Comparison of ENCODE assay signal across 24 cellular contexts in genomic region chr15:67406257-67406861, GRCh38.
DNase-seq lines count a peak whose midpoint lies in the region; ATAC-seq lines count a peak whose summit lies in the region.
"Had no signal": no experiment of that assay in that cellular context is flagged by ENCODE, and none has a peak within 500 bp of the region (broad histone marks: within the 10 kb centered on the region; RNA-seq: fewer than 3 reads in every experiment).

No MANE protein-coding gene starts in this region.

- no peaks in the 10 kb centered on the region for H3K36me3 ChIP-seq in mesenchymal stem cell (ENCODE audit: control insufficient read depth in 1 of 2, insufficient read depth in 2 of 2, low read depth in 1 of 2, low read length in 2 of 2)
- H3K36me3 ChIP-seq: sigmoid colon, thyroid gland had no signal

- 45% methylated on average over 1 of the region's 1 CpG for WGBS in mesenchymal stem cell

- no peak overlapping the region for H2AFZ ChIP-seq in mesenchymal stem cell (ENCODE audit: low read depth, low read length)

- no peak overlapping the region for H2BK5ac ChIP-seq in mesenchymal stem cell (ENCODE audit: low read depth, low read length, poor library complexity, severe bottlenecking)

- ATAC-seq in GM21528 (IDR thresholded peaks at IDR 0.05; ENCODE audit: low FRiP score, unreplicated experiment): no peak
- no peak for ATAC-seq in GM18517 (IDR thresholded peaks at IDR 0.05; ENCODE audit: unreplicated experiment)
- ATAC-seq: activated CD8-positive, alpha-beta memory T cell treated with anti-CD3 and anti-CD28 coated beads, Interleukin-2, amount 10 ng/mL, durations not matched to agents 7 days and 5 days; activated T-cell treated with anti-CD3 and anti-CD28 coated beads, Interleukin-2, amount 50 U/mL, for 72 hours; stimulated activated naive CD8-positive, alpha-beta T cell treated with anti-CD3 and anti-CD28 coated beads, Interleukin-15, amount 100 ng/mL, for 72 hours; T-helper 17 cell had no signal

- no peaks in the 10 kb centered on the region for H3K9me3 ChIP-seq in mesenchymal stem cell (ENCODE audit: control insufficient read depth, low read length)
- H3K9me3 ChIP-seq: sigmoid colon, SK-N-SH, thyroid gland had no signal

- H3K14ac ChIP-seq in mesenchymal stem cell (ENCODE audit: low read length in 2 of 2): no peak overlapping the region

- H3K4ac ChIP-seq in mesenchymal stem cell (ENCODE audit: low read depth in 1 of 2, low read length in 2 of 2): no peak overlapping the region

- DNase-seq in G401 (ENCODE audit: low spot score): peak; percentile 47
- peak; percentile 30 for DNase-seq in LHCN-M2 (ENCODE audit: low read depth)
- peak; percentile 40 for DNase-seq in amniotic epithelial cell (ENCODE audit: low read depth)
- DNase-seq in mesenchymal stem cell: peak; percentile 32
- DNase-seq in dedifferentiated amniotic fluid mesenchymal stem cell (ENCODE audit: extremely low spot score): no peak
- DNase-seq: activated CD4-positive, alpha-beta T cell treated with anti-CD3 and anti-CD28 coated beads, Interleukin-2, amount 10 ng/mL, durations not matched to agents 7 days and 5 days; activated CD8-positive, alpha-beta memory T cell treated with anti-CD3 and anti-CD28 coated beads, Interleukin-2, amount 10 ng/mL, durations not matched to agents 7 days and 5 days; activated naive CD4-positive, alpha-beta T cell treated with Interleukin-2 at 50 U/mL for 16 hours; activated T-cell treated with anti-CD3 and anti-CD28 coated beads, Interleukin-2, amount 50 U/mL, for 72 hours; amniotic stem cell; caudate nucleus; CD4-positive, CD25-positive, alpha-beta regulatory T cell; dermis blood vessel endothelial cell; kidney; MM.1S; NCI-H524; sigmoid colon; SK-N-SH; stimulated activated naive CD8-positive, alpha-beta T cell treated with anti-CD3 and anti-CD28 coated beads, Interleukin-15, amount 100 ng/mL, for 72 hours; T-helper 17 cell; thyroid gland had no signal

- H2BK12ac ChIP-seq in mesenchymal stem cell (ENCODE audit: low read length in 2 of 2): no peak overlapping the region

- H3K4me2 ChIP-seq in mesenchymal stem cell (ENCODE audit: low read length, poor library complexity, severe bottlenecking): no peak overlapping the region
- H3K4me2 ChIP-seq: SK-N-SH had no signal

- no peaks in the 10 kb centered on the region for H3K79me1 ChIP-seq in mesenchymal stem cell (replicated peaks; ENCODE audit: low read length, poor library complexity, severe bottlenecking)

- no peak overlapping the region for H2BK120ac ChIP-seq in mesenchymal stem cell (ENCODE audit: low read depth, low read length)

- no peak overlapping the region for H3K23ac ChIP-seq in mesenchymal stem cell (ENCODE audit: low read length in 2 of 2)

- no peak overlapping the region for H3K27ac ChIP-seq in mesenchymal stem cell (ENCODE audit: low read length, poor library complexity, severe bottlenecking)
- H3K27ac ChIP-seq: sigmoid colon, thyroid gland had no signal

- H3K9ac ChIP-seq in mesenchymal stem cell (ENCODE audit: low read length): no peak overlapping the region
- H3K9ac ChIP-seq: SK-N-SH had no signal

- H3K27me3 ChIP-seq in mesenchymal stem cell (ENCODE audit: control insufficient read depth in 1 of 2, insufficient read depth in 1 of 2, low read length in 2 of 2): no peaks in the 10 kb centered on the region
- H3K27me3 ChIP-seq: sigmoid colon, thyroid gland had no signal

- peaks cover 4% of the 10 kb centered on the region for H3K4me1 ChIP-seq in mesenchymal stem cell (ENCODE audit: control insufficient read depth, insufficient read depth, low read depth, low read length)
- H3K4me1 ChIP-seq: sigmoid colon had no signal

- H3K4me3 ChIP-seq in mesenchymal stem cell (ENCODE audit: insufficient read depth in 1 of 2, low read depth in 1 of 2, low read length in 2 of 2): no peak overlapping the region
- H3K4me3 ChIP-seq: GM12878, sigmoid colon, thyroid gland had no signal

- in situ Hi-C loops in G401 (cut with HindIII; ENCODE audit: low sequenced_read_pairs): no loop called here

- H2AK5ac ChIP-seq in mesenchymal stem cell (ENCODE audit: low read length, severe bottlenecking): no peak overlapping the region

- H2BK15ac ChIP-seq in mesenchymal stem cell (ENCODE audit: low read depth, poor library complexity, severe bottlenecking): no peak overlapping the region

- no peak overlapping the region for H4K91ac ChIP-seq in mesenchymal stem cell (ENCODE audit: low read length)

- no peak overlapping the region for H3K18ac ChIP-seq in mesenchymal stem cell (ENCODE audit: low read depth in 1 of 2, low read length in 2 of 2)

- H4K8ac ChIP-seq in mesenchymal stem cell (ENCODE audit: low read length): no peak overlapping the region
